Comparison of ENCODE assay signal across 24 cellular contexts in the genomic region with DNA sequence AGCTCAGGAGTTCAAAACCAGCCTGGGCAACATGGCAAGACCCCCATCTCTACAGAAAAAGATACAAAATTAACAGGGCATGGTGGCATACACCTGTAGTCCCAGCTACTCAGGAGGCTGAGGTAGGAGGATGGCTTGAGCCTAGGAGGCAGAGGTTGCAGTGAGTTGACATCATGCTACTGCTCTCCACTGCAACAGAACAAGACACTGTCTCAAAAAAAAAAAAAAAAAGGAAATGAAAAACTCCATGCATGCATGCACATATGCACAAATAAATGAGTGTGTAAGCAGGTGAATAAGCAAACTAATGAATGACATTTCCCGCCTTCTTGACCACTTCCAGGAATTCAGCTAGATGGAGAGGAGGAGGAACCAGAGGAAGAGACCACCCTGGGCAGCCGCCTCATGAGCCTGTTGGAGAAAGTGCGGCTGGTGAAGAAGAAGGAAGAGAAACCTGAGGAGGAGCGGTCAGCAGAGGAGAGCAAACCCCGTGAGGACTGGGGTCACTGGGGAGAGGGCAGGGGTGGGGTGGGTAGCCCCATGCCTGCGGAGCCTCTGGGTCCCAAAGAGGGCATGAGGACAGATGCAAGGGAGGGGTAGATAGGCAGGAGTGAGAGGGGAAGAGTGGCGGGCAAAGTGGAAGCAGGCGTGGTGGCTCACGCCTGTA. TPM values are rescaled to one million over a fixed set of nuclear protein-coding genes. Genes with fewer than 3 reads are reported as not detected.
DNase-seq lines count a peak whose midpoint lies in the region; ATAC-seq, FAIRE-seq and TF ChIP-seq lines count a peak whose summit lies in the region.
"Had no signal": no experiment of that assay in that cellular context is flagged by ENCODE, and none has a peak within 500 bp of the region (broad histone marks: within the 10 kb centered on the region; RNA-seq: fewer than 3 reads in every experiment).

No MANE protein-coding gene starts in this region.

- TF ChIP-seq EP300 in GM12878 (IDR thresholded peaks at IDR 0.05; ENCODE audit: borderline replicate concordance in 1 of 2, control insufficient read depth in 1 of 2, low read depth in 2 of 2, low read length in 2 of 2), result no peak

- H3K4me1 ChIP-seq in Loucy (ENCODE audit: insufficient read depth, low read length, poor library complexity, severe bottlenecking) (peaks cover 10% of the 10 kb centered on the region), GM12878 (ENCODE audit: control insufficient read depth, insufficient read depth, low read length) (peaks cover 6% of the 10 kb centered on the region; the same call in 1 of the 2 replicates)
- H3K4me1 ChIP-seq: SJCRH30 had no signal

- no peak for TF ChIP-seq POLR2A in GM12878 (IDR thresholded peaks at IDR 0.05; ENCODE audit: low read depth, low read length)

- no peak for DNase-seq in activated naive CD8-positive, alpha-beta T cell treated with anti-CD3 and anti-CD28 coated beads, Interleukin-2, amount 10 ng/mL, durations not matched to agents 7 days and 5 days
- DNase-seq in activated naive CD8-positive, alpha-beta T cell treated with anti-CD3 and anti-CD28 coated beads, Interleukin-2, amount 50 U/mL, for 24 hours, result no peak
- DNase-seq in GM12878 (ENCODE audit: low read depth, low spot score) (no peak), globus pallidus (ENCODE audit: low spot score) (no peak), anterior cingulate cortex (lab: John Stamatoyannopoulos, UW) (no peak)
- DNase-seq: CD4-positive, alpha-beta T cell; COR-L47; DMS79; GOT3; NCI-H1092 treated with DMSO at 0.1 percent for 48 hours; NCI-H1436 treated with DMSO at 0.1 percent for 48 hours; NCI-H1930; NCI-H226; NCI-H510A treated with DMSO at 0.1 percent for 48 hours; NCI-H748 treated with DMSO at 0.1 percent for 48 hours; OCI-M1; SJCRH30 had no signal

- ATAC-seq in activated naive CD8-positive, alpha-beta T cell treated with anti-CD3 and anti-CD28 coated beads, Interleukin-2, amount 10 ng/mL, durations not matched to agents 7 days and 5 days (ENCODE audit: low read depth), result no peak
- no peak for ATAC-seq in activated naive CD8-positive, alpha-beta T cell treated with anti-CD3 and anti-CD28 coated beads, Interleukin-2, amount 50 U/mL, for 24 hours
- ATAC-seq in GM12878 (peak; percentile 19; the same call in 2 of the 3 replicates), GM19023 (IDR thresholded peaks at IDR 0.05; ENCODE audit: unreplicated experiment) (no peak)
- peak; percentile 64 for ATAC-seq in stimulated activated memory B cell treated with anti-CD40 and anti-IgM and Interleukin-4, amounts not matched to agents 10 μg/mL and 1 μg/mL and 100 μg/mL, for 72 hours
- ATAC-seq: HCT116 had no signal

- H3K27me3 Mint-ChIP-seq in activated naive CD8-positive, alpha-beta T cell treated with anti-CD3 and anti-CD28 coated beads, Interleukin-2, amount 10 ng/mL, durations not matched to agents 7 days and 5 days, result peaks cover 38% of the 10 kb centered on the region
- H3K27me3 Mint-ChIP-seq in activated naive CD8-positive, alpha-beta T cell treated with anti-CD3 and anti-CD28 coated beads, Interleukin-2, amount 50 U/mL, for 24 hours, result peaks cover 29% of the 10 kb centered on the region
- peaks cover 55% of the 10 kb centered on the region for H3K27me3 Mint-ChIP-seq in stimulated activated memory B cell treated with anti-CD40 and anti-IgM and Interleukin-4, amounts not matched to agents 10 μg/mL and 1 μg/mL and 100 μg/mL, for 72 hours

- H3K4me3 Mint-ChIP-seq in activated naive CD8-positive, alpha-beta T cell treated with anti-CD3 and anti-CD28 coated beads, Interleukin-2, amount 10 ng/mL, durations not matched to agents 7 days and 5 days, result no peak overlapping the region
- no peak overlapping the region for H3K4me3 Mint-ChIP-seq in activated naive CD8-positive, alpha-beta T cell treated with anti-CD3 and anti-CD28 coated beads, Interleukin-2, amount 50 U/mL, for 24 hours
- H3K4me3 Mint-ChIP-seq in stimulated activated memory B cell treated with anti-CD40 and anti-IgM and Interleukin-4, amounts not matched to agents 10 μg/mL and 1 μg/mL and 100 μg/mL, for 72 hours, result peak overlapping the region; percentile 54
- H3K4me3 Mint-ChIP-seq: CD4-positive, alpha-beta T cell had no signal

- H3K27ac ChIP-seq in GM12878 (ENCODE audit: control insufficient read depth, insufficient read depth), result no peak overlapping the region
- H3K27ac ChIP-seq: SJCRH30 had no signal

- H3K79me2 ChIP-seq in Loucy (ENCODE audit: insufficient read depth, low read length), result no peaks in the 10 kb centered on the region
- H3K79me2 ChIP-seq in GM12878 (ENCODE audit: control insufficient read depth, insufficient read depth, low read length), result no peaks in the 10 kb centered on the region

- H3K4me1 Mint-ChIP-seq in activated naive CD8-positive, alpha-beta T cell treated with anti-CD3 and anti-CD28 coated beads, Interleukin-2, amount 10 ng/mL, durations not matched to agents 7 days and 5 days, result peaks cover 9% of the 10 kb centered on the region
- no peaks in the 10 kb centered on the region for H3K4me1 Mint-ChIP-seq in activated naive CD8-positive, alpha-beta T cell treated with anti-CD3 and anti-CD28 coated beads, Interleukin-2, amount 50 U/mL, for 24 hours
- peaks cover 10% of the 10 kb centered on the region for H3K4me1 Mint-ChIP-seq in stimulated activated memory B cell treated with anti-CD40 and anti-IgM and Interleukin-4, amounts not matched to agents 10 μg/mL and 1 μg/mL and 100 μg/mL, for 72 hours

- SMC1A ChIA-PET in GM12878 (lab: Charles Lee; ENCODE audit: uncharacterized antibody, unreplicated experiment), result no interaction called here

- CTCF ChIA-PET in GM12878 (lab: Yijun Ruan, JAX), result interaction anchor here (1.2 kb wide), 1 partner anchor 23 kb away, joined by 3 read pairs; no protein-coding TSS in a partner anchor

- H3K36me3 Mint-ChIP-seq in activated naive CD8-positive, alpha-beta T cell treated with anti-CD3 and anti-CD28 coated beads, Interleukin-2, amount 10 ng/mL, durations not matched to agents 7 days and 5 days, result no peaks in the 10 kb centered on the region
- peaks cover 3% of the 10 kb centered on the region for H3K36me3 Mint-ChIP-seq in activated naive CD8-positive, alpha-beta T cell treated with anti-CD3 and anti-CD28 coated beads, Interleukin-2, amount 50 U/mL, for 24 hours (ENCODE audit: low read depth)
- H3K36me3 Mint-ChIP-seq in stimulated activated memory B cell treated with anti-CD40 and anti-IgM and Interleukin-4, amounts not matched to agents 10 μg/mL and 1 μg/mL and 100 μg/mL, for 72 hours, result no peaks in the 10 kb centered on the region

- H3K27me3 ChIP-seq in Loucy (ENCODE audit: insufficient read depth, low read length, poor library complexity, severe bottlenecking), result no peaks in the 10 kb centered on the region
- no peaks in the 10 kb centered on the region for H3K27me3 ChIP-seq in GM12878 (replicated peaks in 1 of 2; ENCODE audit: control insufficient read depth in 2 of 2, insufficient read depth in 2 of 2, low read length in 1 of 2)
- H3K27me3 ChIP-seq: SJCRH30 had no signal

- H3K4me2 ChIP-seq in Loucy (ENCODE audit: low read depth, low read length, poor library complexity, severe bottlenecking) (peak overlapping the region; percentile 16), GM12878 (ENCODE audit: control insufficient read depth, insufficient read depth) (no peak overlapping the region)

- no peak for FAIRE-seq in GM12878 (lab: Jason Lieb, UNC)
- FAIRE-seq: A204.1, RCC 7860 had no signal

- 3% methylated on average over 9 of the region's 9 CpGs for WGBS in GM12878 (ENCODE audit: insufficient coverage, insufficient replicate concordance, low lambda C conversion rate, missing lambda C conversion rate)

- no peaks in the 10 kb centered on the region for H3F3A ChIP-seq in Loucy (ENCODE audit: low read depth)

- no peaks in the 10 kb centered on the region for H3K36me3 ChIP-seq in Loucy (ENCODE audit: insufficient read depth, low read length)
- H3K36me3 ChIP-seq in GM12878 (ENCODE audit: control insufficient read depth in 2 of 2, insufficient read depth in 2 of 2, low read length in 1 of 2), result no peaks in the 10 kb centered on the region

- peaks cover 8% of the 10 kb centered on the region for H3K9me3 Mint-ChIP-seq in activated naive CD8-positive, alpha-beta T cell treated with anti-CD3 and anti-CD28 coated beads, Interleukin-2, amount 10 ng/mL, durations not matched to agents 7 days and 5 days
- peaks cover 10% of the 10 kb centered on the region for H3K9me3 Mint-ChIP-seq in activated naive CD8-positive, alpha-beta T cell treated with anti-CD3 and anti-CD28 coated beads, Interleukin-2, amount 50 U/mL, for 24 hours
- peaks cover 8% of the 10 kb centered on the region for H3K9me3 Mint-ChIP-seq in stimulated activated memory B cell treated with anti-CD40 and anti-IgM and Interleukin-4, amounts not matched to agents 10 μg/mL and 1 μg/mL and 100 μg/mL, for 72 hours

- no peaks in the 10 kb centered on the region for H3K9me2 ChIP-seq in Loucy (replicated peaks; ENCODE audit: low read depth, low read length)

- peak overlapping the region; percentile 33 for H3K27ac Mint-ChIP-seq in activated naive CD8-positive, alpha-beta T cell treated with anti-CD3 and anti-CD28 coated beads, Interleukin-2, amount 10 ng/mL, durations not matched to agents 7 days and 5 days
- H3K27ac Mint-ChIP-seq in activated naive CD8-positive, alpha-beta T cell treated with anti-CD3 and anti-CD28 coated beads, Interleukin-2, amount 50 U/mL, for 24 hours, result no peak overlapping the region
- no peak overlapping the region for H3K27ac Mint-ChIP-seq in stimulated activated memory B cell treated with anti-CD40 and anti-IgM and Interleukin-4, amounts not matched to agents 10 μg/mL and 1 μg/mL and 100 μg/mL, for 72 hours
- H3K27ac Mint-ChIP-seq: CD4-positive, alpha-beta T cell; IgD-negative memory B cell had no signal

- TF ChIP-seq CTCF in Loucy (conservative IDR thresholded peaks at IDR 0.05; ENCODE audit: low read length) (no peak), GM12878 (IDR thresholded peaks at IDR 0.05 in 2 of 3, conservative IDR thresholded peaks at IDR 0.05 in 1 of 3; ENCODE audit: control insufficient read depth in 2 of 3, extremely low read depth in 1 of 3, insufficient read depth in 1 of 3, low read depth in 3 of 3, low read length in 3 of 3) (no peak)

- BruUV-seq in GM12878 (replicated peaks; lab: Mats Ljungman, UMichigan), result no TSS peak

- no peaks in the 10 kb centered on the region for H3K9me3 ChIP-seq in Loucy (ENCODE audit: insufficient read depth, low read depth, low read length)
- peaks cover 2% of the 10 kb centered on the region; the same call in 1 of the 3 replicates for H3K9me3 ChIP-seq in GM12878 (replicated peaks; ENCODE audit: control insufficient read depth, insufficient read depth, low read length)
- H3K9me3 ChIP-seq: SJCRH30 had no signal

- in situ Hi-C loops in GM12878 (cut with MboI), result no loop called here

- TF ChIP-seq RAD21 in GM12878 (IDR thresholded peaks at IDR 0.05; ENCODE audit: insufficient read depth, low read depth, low read length), result no peak

- no peak overlapping the region for H3K9ac ChIP-seq in Loucy (ENCODE audit: low read depth, low read length, poor library complexity, severe bottlenecking)
- H3K9ac ChIP-seq in GM12878 (ENCODE audit: control insufficient read depth, insufficient read depth, low read length), result no peak overlapping the region

- no peak overlapping the region for H2AFZ ChIP-seq in Loucy (ENCODE audit: low read length)
- H2AFZ ChIP-seq in GM12878 (ENCODE audit: control insufficient read depth, low read depth, low read length), result no peak overlapping the region

- no peak overlapping the region for H3K4me3 ChIP-seq in Loucy (ENCODE audit: low read length, poor library complexity, severe bottlenecking)
- no peak overlapping the region for H3K4me3 ChIP-seq in GM12878
- H3K4me3 ChIP-seq: SJCRH30 had no signal

- POLR2A ChIA-PET in activated naive CD8-positive, alpha-beta T cell treated with anti-CD3 and anti-CD28 coated beads, Interleukin-2, amount 10 ng/mL, durations not matched to agents 7 days and 5 days (lab: Charles Lee), result no interaction called here
- POLR2A ChIA-PET in GM12878 (lab: Charles Lee), result interaction anchor here (0.7 kb wide), 1 partner anchor 24 kb away, joined by 3 read pairs; no protein-coding TSS in a partner anchor

- RAD21 ChIA-PET in GM12878 (lab: Charles Lee; ENCODE audit: unreplicated experiment), result interaction anchor here (0.7 to 0.9 kb wide), 2 partner anchors 24 to 90 kb away, joined by 3 to 5 read pairs; partner anchors contain the start of gene FAM98C

- intact Hi-C loops in GM12878 (cut with micrococcal nuclease; ENCODE audit: unreplicated experiment), result no loop called here

- H4K20me1 ChIP-seq in Loucy (ENCODE audit: insufficient read depth, low read length, poor library complexity, severe bottlenecking) (no peaks in the 10 kb centered on the region), GM12878 (ENCODE audit: control insufficient read depth, insufficient read depth) (no peaks in the 10 kb centered on the region)

RNA-seq across cellular contexts. Expression of gene RYR1, which starts 58.8 kb away (rescaled TPM):
- 1 to 10 TPM; 2.9 to 3.5 TPM for total RNA-seq in activated naive CD8-positive, alpha-beta T cell treated with anti-CD3 and anti-CD28 coated beads, Interleukin-2, amount 10 ng/mL, durations not matched to agents 7 days and 5 days
- total RNA-seq in GM12878 (2013; cell fraction: nucleolus; rRNA removed), result 2.0 TPM in 2 replicates
- total RNA-seq in GM12878 (2014; rRNA removed) (0.11 TPM in 2 replicates), GM12878 (2014; rRNA removed; fragmentation: Illumina TruSeq; extraction: Trizol) (0.04 and 0.28 TPM in 2 replicates), GM12878 (2021) (0.28 and 0.88 TPM in 2 replicates)
- 0.08 TPM for polyA plus RNA-seq in GM12878 (2011; ENCODE audit: low read depth)
- polyA plus RNA-seq in GM12878 (2011; rRNA removed) (0.03 and 0.07 TPM in 2 replicates), GM12878 (2014; fragmentation: Illumina TruSeq; extraction: Trizol) (0.05 and 0.32 TPM in 2 replicates), GM12878 (2014; fragmentation: Nextera tagmentation; extraction: Ambion mirVana) (under 1 TPM; under 0.01 to 0.02 TPM), GM12878 (2014; rRNA removed) (0.10 and 0.22 TPM in 2 replicates), GM12878 (2016; fragmentation: Nextera tagmentation; extraction: Ambion mirVana) (under 1 TPM in 1 of 2 experiments, not detected in 1; 0.04 TPM)
- 0.03 and 0.13 TPM in 2 replicates for polyA plus RNA-seq in GM12878 (2011; cell fraction: cytosol; rRNA removed)
- polyA plus RNA-seq in GM12878 (2011; cell fraction: nucleus; rRNA removed), result 0.10 and 0.15 TPM in 2 replicates
- 0.31 and 0.51 TPM in 2 replicates for polyA plus RNA-seq in GM12878 (2012)
- under 0.01 and 0.07 TPM in 2 replicates for polyA minus RNA-seq in GM12878 (2011; rRNA and poly(A)+ RNA removed)
- polyA minus RNA-seq in GM12878 (2011; cell fraction: cytosol; rRNA and poly(A)+ RNA removed), result not detected in 2 replicates
- under 0.01 and 0.57 TPM in 2 replicates for polyA minus RNA-seq in GM12878 (2011; cell fraction: nucleus; rRNA and poly(A)+ RNA removed)

Comparison
In these comparisons a context has a peak if more than half of its experiments do, and no peak if none do; other contexts are left out.
1. ATAC-seq: peak in GM12878 (single experiment) and stimulated activated memory B cell treated with anti-CD40 and anti-IgM and Interleukin-4, amounts not matched to agents 10 μg/mL and 1 μg/mL and 100 μg/mL, for 72 hours (single experiment); none in activated naive CD8-positive, alpha-beta T cell treated with anti-CD3 and anti-CD28 coated beads, Interleukin-2, amount 10 ng/mL, durations not matched to agents 7 days and 5 days (single experiment), activated naive CD8-positive, alpha-beta T cell treated with anti-CD3 and anti-CD28 coated beads, Interleukin-2, amount 50 U/mL, for 24 hours (single experiment) and GM19023 (single experiment).